ENCODE assay signal across 8 cellular contexts in genomic region chr9:35161713-35162604, GRCh38. TPM values are rescaled to one million over a fixed set of nuclear protein-coding genes. Genes with fewer than 3 reads are reported as not detected.
DNase-seq lines count a peak whose midpoint lies in the region; TF ChIP-seq lines count a peak whose summit lies in the region.

UNC13B (plus strand) TSS chr9:35162009; CDS start chr9:35162284, 275 bp downstream.

- WGBS in transverse colon (ENCODE audit: low coverage in 1 of 2), 2 donors, result 0 to 1% methylated on average over 2 to 41 of the region's 70 CpGs

- DNase-seq in EH (ENCODE audit: low read depth), result peak; percentile 94
- DNase-seq in HEK293T (ENCODE audit: extremely low spot score), result peak; percentile 97
- peak; percentile 85 to 94 (median 86) for DNase-seq in NCI-H1417 (lab: John Stamatoyannopoulos, UW)
- peak; percentile 95 for DNase-seq in left ventricle myocardium inferior
- peak; percentile 90 to 99 (median 94) for DNase-seq in posterior cingulate gyrus
- peak; percentile 97 for DNase-seq in transverse colon

- no peaks in the 10 kb centered on the region for H3K36me3 Mint-ChIP-seq in T-helper 1 cell treated with Interleukin-12 subunit alpha and Interleukin-12 subunit beta and Interleukin-4 antibody, amounts not matched to agents 30 μg/mL and 1 μg/mL, for 36 hours (ENCODE audit: low read depth)

- H3K27me3 ChIP-seq in left ventricle myocardium inferior (ENCODE audit: low read depth) (no peaks in the 10 kb centered on the region), transverse colon (no peaks in the 10 kb centered on the region)

- no peak for TF ChIP-seq EP300 in transverse colon (IDR thresholded peaks at IDR 0.05; ENCODE audit: low read depth)

- no peak for TF ChIP-seq CTCF in left ventricle myocardium inferior (IDR thresholded peaks at IDR 0.05; ENCODE audit: borderline replicate concordance)
- TF ChIP-seq CTCF in transverse colon (IDR thresholded peaks at IDR 0.05), result peak in 2 of 5 experiments; percentile 8 to 35

- H3K4me1 ChIP-seq in left ventricle myocardium inferior (peaks cover 43% of the 10 kb centered on the region), transverse colon (peaks cover 3 to 29% (median 16%) of the 10 kb centered on the region in 4 donors)

- peaks cover 10% of the 10 kb centered on the region for H3K4me1 Mint-ChIP-seq in T-helper 1 cell treated with Interleukin-12 subunit alpha and Interleukin-12 subunit beta and Interleukin-4 antibody, amounts not matched to agents 30 μg/mL and 1 μg/mL, for 36 hours (ENCODE audit: low read depth)

- peaks cover 24% of the 10 kb centered on the region for H3K27me3 Mint-ChIP-seq in T-helper 1 cell treated with Interleukin-12 subunit alpha and Interleukin-12 subunit beta and Interleukin-4 antibody, amounts not matched to agents 30 μg/mL and 1 μg/mL, for 36 hours (ENCODE audit: low read depth)

- POLR2A ChIA-PET in HEK293T (lab: Yijun Ruan, JAX), result interaction anchor here (0.7 to 2.1 kb wide), 8 partner anchors 11 to 328 kb away, joined by 3 to 13 read pairs (median 3); partner anchors contain the start of genes ATOSB, FANCG and RUSC2

- H3K36me3 ChIP-seq in left ventricle myocardium inferior, result no peaks in the 10 kb centered on the region
- H3K36me3 ChIP-seq in transverse colon, result no peaks in the 10 kb centered on the region

- in situ Hi-C loops in transverse colon (cut with MboI; ENCODE audit: low pct_ligation_motif_present in 1 of 4, low pct_unique_long_range_greater_than_20kb in 1 of 4, low sequenced_read_pairs in 3 of 4), result no loop called here

- peak within 1 kb of the TSS; percentile 50 for H3K27ac ChIP-seq in angular gyrus (ENCODE audit: low read depth, low read length)
- H3K27ac ChIP-seq in left ventricle myocardium inferior (replicated peaks), result peak within 1 kb of the TSS; percentile 98
- peak within 1 kb of the TSS; percentile 91 to 94 (median 93) for H3K27ac ChIP-seq in transverse colon

- H3K4me3 ChIP-seq in left ventricle myocardium inferior (peak within 1 kb of the TSS; percentile 83), transverse colon (peak within 1 kb of the TSS; percentile 59 to 75 (median 66))

- CTCF ChIA-PET in HEK293T (lab: Yijun Ruan, JAX), result interaction anchor here (0.6 kb wide), 1 partner anchor 31 kb away, joined by 4 read pairs; no protein-coding TSS in a partner anchor

- H3K4me3 Mint-ChIP-seq in T-helper 1 cell treated with Interleukin-12 subunit alpha and Interleukin-12 subunit beta and Interleukin-4 antibody, amounts not matched to agents 30 μg/mL and 1 μg/mL, for 36 hours, result peak within 1 kb of the TSS; percentile 87

- H3K27ac Mint-ChIP-seq in T-helper 1 cell treated with Interleukin-12 subunit alpha and Interleukin-12 subunit beta and Interleukin-4 antibody, amounts not matched to agents 30 μg/mL and 1 μg/mL, for 36 hours, result no peak within 1 kb of the TSS

- intact Hi-C loops in left ventricle myocardium inferior (cut with micrococcal nuclease) (loop anchor here (5.0 kb wide), 1 partner anchor 45 kb away; the partner anchor contains the start of gene ATOSB), posterior cingulate gyrus (cut with DNase I) (loop anchor here (5.0 to 10.0 kb wide), 2 partner anchors 45 to 87 kb away; partner anchors contain the start of genes ATOSB, FANCG and VCP), transverse colon (cut with DNase I; ENCODE audit: low total_unique reads) (no loop called here)

- H3K9me3 ChIP-seq in left ventricle myocardium inferior (replicated peaks) (no peaks in the 10 kb centered on the region), transverse colon (no peaks in the 10 kb centered on the region)

- TF ChIP-seq POLR2A in transverse colon (IDR thresholded peaks at IDR 0.05), result peak; percentile 94

- H3K9me3 Mint-ChIP-seq in T-helper 1 cell treated with Interleukin-12 subunit alpha and Interleukin-12 subunit beta and Interleukin-4 antibody, amounts not matched to agents 30 μg/mL and 1 μg/mL, for 36 hours, result no peaks in the 10 kb centered on the region

TF ChIP-seq in HEK293T, 16 proteins besides CTCF, POLR2A, EP300 and RAD21:
- TF ChIP-seq CTBP1 (IDR thresholded peaks at IDR 0.05; ENCODE audit: borderline replicate concordance), result peak; percentile 57; the same call in 1 of the 2 replicates
- no peak for TF ChIP-seq BHLHE40 (IDR thresholded peaks at IDR 0.05; ENCODE audit: borderline replicate concordance)
- TF ChIP-seq SP1 (IDR thresholded peaks at IDR 0.05), result no peak
- TF ChIP-seq ZNF384 (IDR thresholded peaks at IDR 0.05), result no peak

RNA-seq across cellular contexts. Expression of gene UNC13B, which starts in this region (rescaled TPM):
- total RNA-seq in left ventricle myocardium inferior (21.6 TPM), transverse colon (10 to 100 TPM; 52.1 to 67.0 (median 58.9) TPM)

Comparison
In these comparisons a context has a peak if more than half of its experiments do, and no peak if none do; other contexts are left out.
1. Peak in every context shown above with its lines: DNase-seq, H3K4me3 ChIP-seq and H3K27ac ChIP-seq.